7 cellular contexts compared by ENCODE assay signal in the genomic region with DNA sequence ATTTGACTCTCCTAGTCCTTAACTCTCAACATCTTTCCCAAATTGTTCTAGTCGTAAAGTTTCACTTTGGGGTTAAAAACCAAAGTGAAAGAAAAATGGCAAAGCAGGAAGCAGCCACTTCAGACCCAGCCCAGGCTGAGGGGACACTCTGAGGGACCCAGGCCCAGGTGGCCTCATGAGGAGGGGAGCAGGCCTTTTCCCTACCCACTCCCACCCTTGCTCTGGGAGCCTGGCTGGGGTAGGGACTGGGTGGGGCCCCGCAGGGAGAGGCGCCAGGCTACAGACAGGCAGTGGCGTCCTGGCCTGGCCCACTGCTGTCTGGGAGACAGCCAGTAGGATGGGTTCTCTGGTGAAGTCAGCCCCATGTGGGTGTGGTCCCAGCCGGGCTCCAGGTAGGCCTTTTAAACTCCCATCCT.
DNase-seq lines count a peak whose midpoint lies in the region; ATAC-seq and TF ChIP-seq lines count a peak whose summit lies in the region.

No MANE protein-coding gene starts in this region.

- H3K27me3 Mint-ChIP-seq in effector memory CD8-positive, alpha-beta T cell = no peaks in the 10 kb centered on the region

- H3K36me3 ChIP-seq in RWPE2 (ENCODE audit: low read depth) = peaks cover 49% of the 10 kb centered on the region
- no peaks in the 10 kb centered on the region for H3K36me3 ChIP-seq in neutrophil

- H3K4me1 ChIP-seq in RWPE2 (ENCODE audit: insufficient read depth, poor library complexity, severe bottlenecking) (peaks cover 18% of the 10 kb centered on the region), neutrophil (ENCODE audit: control insufficient read depth in 1 of 2, insufficient read depth in 1 of 2, low read depth in 1 of 2, low read length in 1 of 2) (peaks cover 0 to 1% of the 10 kb centered on the region in 2 experiments)

- peaks cover 10% of the 10 kb centered on the region for H3K36me3 Mint-ChIP-seq in effector memory CD8-positive, alpha-beta T cell (ENCODE audit: insufficient read depth)

- DNase-seq in RWPE2 (ENCODE audit: low spot score) (peak; percentile 96), putamen (ENCODE audit: low spot score) (no peak), NCI-H2171 (lab: John Stamatoyannopoulos, UW) (no peak)
- DNase-seq in effector memory CD8-positive, alpha-beta T cell = no peak

- H3K4me3 ChIP-seq in RWPE2 (ENCODE audit: severe bottlenecking) (peak overlapping the region; percentile 4), neutrophil (ENCODE audit: low read depth in 1 of 2, low read length in 1 of 2) (no peak overlapping the region)

- TF ChIP-seq POLR2A in GM19099 (IDR thresholded peaks at IDR 0.05; ENCODE audit: extremely low read depth, insufficient read length, low read depth) = peak; percentile 14

- peak overlapping the region; percentile 37 to 38 for H3K4me3 Mint-ChIP-seq in effector memory CD8-positive, alpha-beta T cell

- no peaks in the 10 kb centered on the region for H3K9me3 ChIP-seq in RWPE2 (ENCODE audit: severe bottlenecking)
- H3K9me3 ChIP-seq in neutrophil = no peaks in the 10 kb centered on the region

- no peaks in the 10 kb centered on the region for H3K27me3 ChIP-seq in RWPE2 (ENCODE audit: insufficient read depth, poor library complexity, severe bottlenecking)
- H3K27me3 ChIP-seq in neutrophil = no peaks in the 10 kb centered on the region

- H3K27ac Mint-ChIP-seq in effector memory CD8-positive, alpha-beta T cell = peak overlapping the region; percentile 82 to 87

- H3K4me1 Mint-ChIP-seq in effector memory CD8-positive, alpha-beta T cell (ENCODE audit: low read depth in 2 of 2) = peaks cover 37 to 46% of the 10 kb centered on the region in 2 donors

- H3K27ac ChIP-seq in RWPE2 (ENCODE audit: poor library complexity, severe bottlenecking) (peak overlapping the region; percentile 33), neutrophil (peak overlapping the region; percentile 37)

- TF ChIP-seq CTCF in RWPE2 (IDR thresholded peaks at IDR 0.05; ENCODE audit: poor library complexity, severe bottlenecking) (no peak), neutrophil (IDR thresholded peaks at IDR 0.05) (no peak)

- ATAC-seq in RWPE2 (ENCODE audit: low read depth) = peak; percentile 99
- ATAC-seq in effector memory CD8-positive, alpha-beta T cell (replicated peaks) = peak; percentile 68
- ATAC-seq in GM19395 (IDR thresholded peaks at IDR 0.05; ENCODE audit: unreplicated experiment) = no peak

- H3K9me3 Mint-ChIP-seq in effector memory CD8-positive, alpha-beta T cell = no peaks in the 10 kb centered on the region
